17 cellular contexts compared by ENCODE assay signal in genomic region chr2:235679471-235679870, GRCh38.
DNase-seq lines count a peak whose midpoint lies in the region; ATAC-seq and TF ChIP-seq lines count a peak whose summit lies in the region.
"Had no signal": no experiment of that assay in that cellular context is flagged by ENCODE, and none has a peak within 500 bp of the region (broad histone marks: within the 10 kb centered on the region; RNA-seq: fewer than 3 reads in every experiment).

No MANE protein-coding gene starts in this region.

- H3K9me3 Mint-ChIP-seq in neural progenitor cell = peaks cover 5% of the 10 kb centered on the region
- H3K9me3 Mint-ChIP-seq: CD4-positive, alpha-beta T cell; IgD-negative memory B cell had no signal

- H2AFZ ChIP-seq in PC-9 = no peak overlapping the region
- H2AFZ ChIP-seq in neural progenitor cell (replicated peaks) = no peak overlapping the region

- H3K4me3 Mint-ChIP-seq in neural progenitor cell = no peak overlapping the region
- H3K4me3 Mint-ChIP-seq: B cell; CD4-positive, alpha-beta T cell had no signal

- no peak overlapping the region for H3K27ac Mint-ChIP-seq in neural progenitor cell
- H3K27ac Mint-ChIP-seq: B cell; CD4-positive, alpha-beta T cell; IgD-negative memory B cell had no signal

- peaks cover 97% of the 10 kb centered on the region for H3K79me2 ChIP-seq in PC-9 (ENCODE audit: low read depth)
- H3K79me2 ChIP-seq in neural progenitor cell (ENCODE audit: low read depth) = peaks cover 98% of the 10 kb centered on the region

- H4K20me1 ChIP-seq in PC-9 (ENCODE audit: insufficient read depth) (peaks cover 43% of the 10 kb centered on the region), neural progenitor cell (ENCODE audit: low read depth) (peaks cover 77% of the 10 kb centered on the region)

- CTCF ChIA-PET in PC-9 (lab: Charles Lee) = interaction anchor here (0.6 kb wide), 1 partner anchor 68 kb away, joined by 3 read pairs; no protein-coding TSS in a partner anchor

- WGBS in right lobe of liver (ENCODE audit: insufficient coverage, low coverage, low lambda C conversion rate, missing lambda C conversion rate) = 27% methylated on average over 5 of the region's 5 CpGs

- DNase-seq in G401 (ENCODE audit: low spot score) = peak; percentile 41
- peak; percentile 84 for DNase-seq in LNCaP clone FGC (ENCODE audit: low read depth)
- DNase-seq in PC-9 = no peak
- DNase-seq in right lobe of liver = no peak
- DNase-seq in neural progenitor cell (ENCODE audit: low spot score) = no peak
- DNase-seq: Calu3; CD4-positive, alpha-beta T cell; DMS53; GOT3; Kasumi-1; NCI-H1417 treated with DMSO at 0.1 percent for 48 hours; NCI-H2081 treated with DMSO at 0.1 percent for 48 hours; NCI-H526 treated with DMSO at 0.1 percent for 48 hours had no signal

- H3F3A ChIP-seq in PC-9 (ENCODE audit: insufficient read depth, low read depth) (peaks cover 25% of the 10 kb centered on the region), neural progenitor cell (ENCODE audit: low read depth) (no peaks in the 10 kb centered on the region)

- H3K4me1 ChIP-seq in PC-9 (replicated peaks; ENCODE audit: insufficient read depth) (peaks cover 42% of the 10 kb centered on the region), right lobe of liver (peaks cover 0 to 6% (median 0%) of the 10 kb centered on the region in 4 donors), neural progenitor cell (peaks cover 6% of the 10 kb centered on the region)

- H3K27ac ChIP-seq in PC-9 (no peak overlapping the region), right lobe of liver (no peak overlapping the region), neural progenitor cell (no peak overlapping the region)

- H3K9me3 ChIP-seq in PC-9 (ENCODE audit: insufficient read depth, low read depth) (no peaks in the 10 kb centered on the region), right lobe of liver (no peaks in the 10 kb centered on the region), neural progenitor cell (ENCODE audit: low read depth) (no peaks in the 10 kb centered on the region)

- TF ChIP-seq CTCF in LNCaP clone FGC (IDR thresholded peaks at IDR 0.05; ENCODE audit: control insufficient read depth, extremely low read depth, insufficient read depth) (no peak), PC-9 (conservative IDR thresholded peaks at IDR 0.05) (no peak), right lobe of liver (IDR thresholded peaks at IDR 0.05) (no peak), neural progenitor cell (IDR thresholded peaks at IDR 0.05) (no peak)

- H3K4me3 ChIP-seq in LNCaP clone FGC (ENCODE audit: low read depth, low read length) (0 out of 2 replicates have a peak overlapping the region, but pooled peaks have one; percentile 8), PC-9 (no peak overlapping the region), right lobe of liver (no peak overlapping the region), neural progenitor cell (no peak overlapping the region)

- H3K4me2 ChIP-seq in PC-9 (0 out of 2 replicates have a peak overlapping the region, but pooled peaks have one; percentile 2), neural progenitor cell (no peak overlapping the region)

- H3K36me3 ChIP-seq in PC-9 (ENCODE audit: low read depth) (no peaks in the 10 kb centered on the region), right lobe of liver (no peaks in the 10 kb centered on the region), neural progenitor cell (no peaks in the 10 kb centered on the region)

- no TSS peak for BruUV-seq in PC-9 (replicated peaks; lab: Mats Ljungman, UMichigan)

- peak; percentile 86 to 92 (median 88) for ATAC-seq in right lobe of liver
- no peak for ATAC-seq in HG02884 (IDR thresholded peaks at IDR 0.05; ENCODE audit: unreplicated experiment)
- ATAC-seq in HG02852 (IDR thresholded peaks at IDR 0.05; ENCODE audit: unreplicated experiment) = no peak

- intact Hi-C loops in PC-9 (cut with micrococcal nuclease; ENCODE audit: unreplicated experiment) (loop anchor here (10.0 kb wide), 1 partner anchor 175 kb away; no protein-coding TSS in a partner anchor), right lobe of liver (cut with DNase I) (no loop called here)

- TF ChIP-seq POLR2A in right lobe of liver (IDR thresholded peaks at IDR 0.05) = no peak

- H3K9me2 ChIP-seq in PC-9 (ENCODE audit: insufficient read depth) = no peaks in the 10 kb centered on the region

- H3K27me3 Mint-ChIP-seq in neural progenitor cell (ENCODE audit: insufficient read depth, low read depth) = peaks cover 6% of the 10 kb centered on the region

- H3K9ac ChIP-seq in neural progenitor cell = no peak overlapping the region

- in situ Hi-C loops in G401 (cut with HindIII; ENCODE audit: low sequenced_read_pairs) = no loop called here

- peaks cover 10% of the 10 kb centered on the region for H3K36me3 Mint-ChIP-seq in neural progenitor cell
- H3K36me3 Mint-ChIP-seq: IgD-negative memory B cell had no signal

- H3K27me3 ChIP-seq in PC-9 (ENCODE audit: insufficient read depth, low read depth) = no peaks in the 10 kb centered on the region
- no peaks in the 10 kb centered on the region for H3K27me3 ChIP-seq in right lobe of liver
- H3K27me3 ChIP-seq in neural progenitor cell = no peaks in the 10 kb centered on the region

- H3K4me1 Mint-ChIP-seq in neural progenitor cell = peaks cover 24% of the 10 kb centered on the region
- H3K4me1 Mint-ChIP-seq: B cell, IgD-negative memory B cell had no signal

- POLR2A ChIA-PET in PC-9 (lab: Charles Lee; ENCODE audit: unreplicated experiment) = interaction anchor here (0.7 kb wide), 2 partner anchors 15 to 70 kb away, joined by 3 to 9 read pairs; no protein-coding TSS in a partner anchor

Comparison
In these comparisons a context has a peak if more than half of its experiments do, and no peak if none do; other contexts are left out.
1. DNase-seq: peak in G401 (single experiment) and LNCaP clone FGC (single experiment); none in PC-9 (0 of 2), right lobe of liver (0 of 3) and neural progenitor cell (single experiment).
2. ATAC-seq: peak in right lobe of liver (4 of 4); none in HG02884 (single experiment) and HG02852 (single experiment).